ENCODE assay signal across 2 cellular contexts in genomic region chr2:10814142-10814541, GRCh38.
TF ChIP-seq lines count a peak whose summit lies in the region.

No MANE protein-coding gene starts in this region.

TF ChIP-seq in SK-N-SH, 30 proteins besides CTCF, POLR2A, EP300 and RAD21 (continued from another document):
- TF ChIP-seq MAX (IDR thresholded peaks at IDR 0.05; ENCODE audit: low read depth), result no peak
- TF ChIP-seq YY1 (IDR thresholded peaks at IDR 0.05; ENCODE audit: low read depth), result no peak
- no peak for TF ChIP-seq ZBTB33 (IDR thresholded peaks at IDR 0.05; ENCODE audit: borderline replicate concordance, low read depth)

TF ChIP-seq in SK-N-SH treated with all-trans-retinoic acid at 6 μM for 48 hours, 23 proteins besides CTCF, POLR2A, EP300 and RAD21 (continued from another document):
- no peak for TF ChIP-seq TSHZ2 (CRISPR knock-in tag; IDR thresholded peaks at IDR 0.05)
